31 cellular contexts compared by ENCODE assay signal in the genomic region with DNA sequence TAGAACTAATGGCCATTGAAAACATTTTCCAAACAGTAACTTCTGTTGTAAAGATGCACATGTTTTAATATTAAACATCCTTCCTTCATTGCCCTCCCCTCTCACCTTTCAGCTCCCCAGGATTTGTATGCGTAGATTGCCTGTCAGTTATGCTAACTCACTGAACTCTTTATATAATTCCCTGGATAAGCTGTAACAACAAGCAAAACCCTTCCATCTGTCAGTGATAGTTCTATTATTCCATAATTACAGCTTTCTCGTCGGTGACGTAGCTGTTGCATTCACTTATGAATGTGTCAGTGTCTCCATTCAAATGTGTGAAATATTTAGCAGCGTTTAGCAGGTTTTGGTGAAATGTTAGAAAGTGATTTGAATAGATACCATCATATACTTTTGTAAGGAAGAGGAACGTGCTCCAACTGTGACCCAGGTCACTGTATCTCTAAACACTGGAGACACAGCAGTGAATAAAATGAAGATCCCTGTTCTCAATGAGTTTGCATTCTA. TPM values are rescaled to one million over a fixed set of nuclear protein-coding genes. Genes with fewer than 3 reads are reported as not detected.
A peak's percentile ranks its signal among the peaks of the same experiment; 100 is the strongest.
DNase-seq lines count a peak whose midpoint lies in the region; ATAC-seq lines count a peak whose summit lies in the region.
"Had no signal": no experiment of that assay in that cellular context is flagged by ENCODE, and none has a peak within 500 bp of the region (broad histone marks: within the 10 kb centered on the region; RNA-seq: fewer than 3 reads in every experiment).

No MANE protein-coding gene starts in this region.

- H3K27ac Mint-ChIP-seq in naive thymus-derived CD4-positive, alpha-beta T cell: no peak overlapping the region
- H3K27ac Mint-ChIP-seq: activated naive CD4-positive, alpha-beta T cell treated with anti-CD3 and anti-CD28 coated beads for 36 hours; activated T-helper 1 cell treated with anti-CD3 and anti-CD28 coated beads, Interleukin-12 subunit alpha, Interleukin-12 subunit beta, Interleukin-2, Interleukin-4 antibody, amounts not matched to agents 30 ng/mL and 10 ng/mL and 1 ng/mL, durations not matched to agents 14 hours and 24 hours and 36 hours; nephron had no signal

- intact Hi-C loops in naive thymus-derived CD4-positive, alpha-beta T cell (cut with micrococcal nuclease): loop anchor here in 1 of 2 donors (10.0 kb wide), 1 partner anchor 55 kb away; no protein-coding TSS in a partner anchor

- H3K9me3 Mint-ChIP-seq in naive thymus-derived CD4-positive, alpha-beta T cell: no peaks in the 10 kb centered on the region
- H3K9me3 Mint-ChIP-seq: activated naive CD4-positive, alpha-beta T cell treated with anti-CD3 and anti-CD28 coated beads for 36 hours; activated T-helper 1 cell treated with anti-CD3 and anti-CD28 coated beads, Interleukin-12 subunit alpha, Interleukin-12 subunit beta, Interleukin-2, Interleukin-4 antibody, amounts not matched to agents 30 ng/mL and 10 ng/mL and 1 ng/mL, durations not matched to agents 14 hours and 24 hours and 36 hours; nephron had no signal

- H3K4me1 ChIP-seq in HUES48 (ENCODE audit: control insufficient read depth, insufficient read depth, low read length): peaks cover 20% of the 10 kb centered on the region
- H3K4me1 ChIP-seq in naive thymus-derived CD4-positive, alpha-beta T cell (ENCODE audit: control insufficient read depth in 2 of 2, insufficient read depth in 2 of 2, low read length in 2 of 2): no peaks in the 10 kb centered on the region
- H3K4me1 ChIP-seq: BLaER1 treated with 17β-estradiol and CSF1 and Interleukin-3, amounts not matched to agents 10 nM and 100 nM; breast epithelium; pancreas had no signal

- H3K9me3 ChIP-seq in HUES48 (ENCODE audit: control insufficient read depth, insufficient read depth, low read length): no peaks in the 10 kb centered on the region
- no peaks in the 10 kb centered on the region for H3K9me3 ChIP-seq in naive thymus-derived CD4-positive, alpha-beta T cell (ENCODE audit: control insufficient read depth in 2 of 3, low read length in 3 of 3)
- H3K9me3 ChIP-seq: BLaER1 treated with 17β-estradiol and CSF1 and Interleukin-3, amounts not matched to agents 10 nM and 100 nM; breast epithelium; mucosa of descending colon; pancreas; right atrium auricular region had no signal

- H3K36me3 ChIP-seq in HUES48 (ENCODE audit: control insufficient read depth, insufficient read depth, low read length): no peaks in the 10 kb centered on the region
- no peaks in the 10 kb centered on the region for H3K36me3 ChIP-seq in naive thymus-derived CD4-positive, alpha-beta T cell (ENCODE audit: control insufficient read depth in 2 of 3, insufficient read depth in 3 of 3, low read length in 3 of 3)
- H3K36me3 ChIP-seq: BLaER1 treated with 17β-estradiol and CSF1 and Interleukin-3, amounts not matched to agents 10 nM and 100 nM; breast epithelium; pancreas; right atrium auricular region had no signal

- no peaks in the 10 kb centered on the region for H3K4me1 Mint-ChIP-seq in naive thymus-derived CD4-positive, alpha-beta T cell
- H3K4me1 Mint-ChIP-seq: nephron had no signal

- CTCF ChIA-PET in naive thymus-derived CD4-positive, alpha-beta T cell (lab: Charles Lee): interaction anchor here (0.6 kb wide), 1 partner anchor 363 kb away, joined by 5 read pairs; no protein-coding TSS in a partner anchor

- H3K4me3 ChIP-seq in HUES48 (ENCODE audit: low read depth, low read length): no peak overlapping the region
- no peak overlapping the region for H3K4me3 ChIP-seq in naive thymus-derived CD4-positive, alpha-beta T cell (ENCODE audit: low read length)
- H3K4me3 ChIP-seq: BLaER1 treated with 17β-estradiol and CSF1 and Interleukin-3, amounts not matched to agents 10 nM and 100 nM; breast epithelium; lung; mucosa of descending colon; pancreas; right atrium auricular region had no signal

- ATAC-seq in naive thymus-derived CD4-positive, alpha-beta T cell: no peak
- ATAC-seq in HG03097 (IDR thresholded peaks at IDR 0.05; ENCODE audit: low FRiP score, unreplicated experiment) (no peak), GM18907 (IDR thresholded peaks at IDR 0.05; ENCODE audit: unreplicated experiment) (no peak), GM21381 (IDR thresholded peaks at IDR 0.05; ENCODE audit: unreplicated experiment) (no peak)
- ATAC-seq: activated CD4-positive, CD25-positive, alpha-beta regulatory T cell treated with anti-CD3 and anti-CD28 coated beads, Interleukin-2, amount 50 U/mL, for 24 hours; HCT116; Panc1; pancreas had no signal

- no peaks in the 10 kb centered on the region for H3K36me3 Mint-ChIP-seq in naive thymus-derived CD4-positive, alpha-beta T cell

- peak overlapping the region; percentile 9 for H3K27ac ChIP-seq in HUES48 (ENCODE audit: low read depth, low read length)
- no peak overlapping the region for H3K27ac ChIP-seq in naive thymus-derived CD4-positive, alpha-beta T cell (ENCODE audit: low read depth, low read length)
- H3K27ac ChIP-seq: BLaER1 treated with 17β-estradiol and CSF1 and Interleukin-3, amounts not matched to agents 10 nM and 100 nM; pancreas had no signal

- POLR2A ChIA-PET in naive thymus-derived CD4-positive, alpha-beta T cell (lab: Charles Lee): no interaction called here

- H3K9ac ChIP-seq in HUES48 (ENCODE audit: low read depth, low read length): no peak overlapping the region
- H3K9ac ChIP-seq: BLaER1 treated with 17β-estradiol and CSF1 and Interleukin-3, amounts not matched to agents 10 nM and 100 nM had no signal

- H3K27me3 ChIP-seq in HUES48 (ENCODE audit: control insufficient read depth, insufficient read depth, low read length): no peaks in the 10 kb centered on the region
- no peaks in the 10 kb centered on the region for H3K27me3 ChIP-seq in naive thymus-derived CD4-positive, alpha-beta T cell (ENCODE audit: control insufficient read depth in 2 of 2, insufficient read depth in 2 of 2, low read length in 2 of 2)
- H3K27me3 ChIP-seq: BLaER1 treated with 17β-estradiol and CSF1 and Interleukin-3, amounts not matched to agents 10 nM and 100 nM; breast epithelium; pancreas; right atrium auricular region had no signal

- H3K27me3 Mint-ChIP-seq in naive thymus-derived CD4-positive, alpha-beta T cell: peaks cover 0 to 12% (median 10%) of the 10 kb centered on the region in 5 donors

- DNase-seq in NCI-H2227 treated with DMSO at 0.1 percent for 48 hours (lab: John Stamatoyannopoulos, UW): peak; percentile 30
- peak; percentile 1 for DNase-seq in astrocyte of the hippocampus (ENCODE audit: low read depth, low spot score)
- DNase-seq in putamen (ENCODE audit: low spot score): peak; percentile 2
- no peak for DNase-seq in naive thymus-derived CD4-positive, alpha-beta T cell
- DNase-seq: activated CD4-positive, alpha-beta T cell treated with anti-CD3 and anti-CD28 coated beads, Interleukin-2, amount 50 U/mL, for 48 hours; activated naive CD4-positive, alpha-beta T cell treated with anti-CD3 and anti-CD28 coated beads for 36 hours; Calu3; DND-41; effector CD8-positive, alpha-beta T cell; glutamatergic neuron; mucosa of descending colon; NCI-H1930; NCI-H345; pancreas; SHP77 treated with DMSO at 0.1 percent for 48 hours; T1000 had no signal

- no peak overlapping the region for H3K4me3 Mint-ChIP-seq in naive thymus-derived CD4-positive, alpha-beta T cell
- H3K4me3 Mint-ChIP-seq: activated naive CD4-positive, alpha-beta T cell treated with anti-CD3 and anti-CD28 coated beads for 36 hours; activated T-helper 1 cell treated with anti-CD3 and anti-CD28 coated beads, Interleukin-12 subunit alpha, Interleukin-12 subunit beta, Interleukin-2, Interleukin-4 antibody, amounts not matched to agents 30 ng/mL and 10 ng/mL and 1 ng/mL, durations not matched to agents 14 hours and 24 hours and 36 hours; nephron had no signal

RNA-seq across cellular contexts. Expression of a gene that starts 45.2 kb away (rescaled TPM):
- 1 to 10 TPM in 3 of 5 experiments, under 1 TPM in 2; 0.22 to 4.2 (median 1.5) TPM for total RNA-seq in naive thymus-derived CD4-positive, alpha-beta T cell
- polyA plus RNA-seq in naive thymus-derived CD4-positive, alpha-beta T cell: under 1 TPM; 0.08 to 0.54 TPM
- total RNA-seq: epithelial cell of proximal tubule had no signal
- polyA plus RNA-seq: AG04450 had no signal

Comparison
In these comparisons a context has a peak if more than half of its experiments do, and no peak if none do; other contexts are left out.
1. DNase-seq: peak in NCI-H2227 treated with DMSO at 0.1 percent for 48 hours (single experiment), astrocyte of the hippocampus (single experiment) and putamen (single experiment); none in naive thymus-derived CD4-positive, alpha-beta T cell (0 of 9).